ENCODE assay signal across 11 cellular contexts in genomic region chr12:103852498-103852992, GRCh38. TPM values are rescaled to one million over a fixed set of nuclear protein-coding genes. Genes with fewer than 3 reads are reported as not detected.
DNase-seq lines count a peak whose midpoint lies in the region; ATAC-seq and TF ChIP-seq lines count a peak whose summit lies in the region.
"Had no signal": no experiment of that assay in that cellular context is flagged by ENCODE, and none has a peak within 500 bp of the region (broad histone marks: within the 10 kb centered on the region; RNA-seq: fewer than 3 reads in every experiment).

No MANE protein-coding gene starts in this region.

- no peak overlapping the region for H3K4me2 ChIP-seq in hepatocyte

- H3K4me3 ChIP-seq in hepatocyte (no peak overlapping the region), adrenal gland (no peak overlapping the region)

- WGBS in hepatocyte (ENCODE audit: low lambda C conversion rate, missing lambda C conversion rate), result 33% methylated on average over 3 of the region's 3 CpGs
- 44 to 59% (median 50%) methylated on average over 3 of the region's 3 CpGs for WGBS in adrenal gland, 4 donors

- TF ChIP-seq CTCF in 22Rv1 (IDR thresholded peaks at IDR 0.05), result no peak
- TF ChIP-seq CTCF in hepatocyte (IDR thresholded peaks at IDR 0.05; ENCODE audit: poor library complexity), result no peak
- no peak for TF ChIP-seq CTCF in adrenal gland (IDR thresholded peaks at IDR 0.05)

- no peak for TF ChIP-seq POLR2A in adrenal gland (IDR thresholded peaks at IDR 0.05)

- H3K27ac ChIP-seq in 22Rv1 (peak overlapping the region; percentile 14), hepatocyte (no peak overlapping the region), adrenal gland (no peak overlapping the region)

- H3K9me2 ChIP-seq in hepatocyte (replicated peaks; ENCODE audit: insufficient read depth), result no peaks in the 10 kb centered on the region

- peak; percentile 96 for DNase-seq in NCI-H1417 treated with DMSO at 0.1 percent for 48 hours (lab: John Stamatoyannopoulos, UW)
- peak; percentile 38 for DNase-seq in RPMI7951 (ENCODE audit: low read depth)
- DNase-seq in hepatocyte (ENCODE audit: low spot score), result peak; percentile 51
- DNase-seq in D341Med (ENCODE audit: low spot score), result no peak
- DNase-seq in adrenal gland, result no peak
- DNase-seq in activated gamma-delta T cell treated with Interleukin-2 at 50 U/mL for 16 hours, result no peak
- DNase-seq: activated naive CD8-positive, alpha-beta T cell treated with anti-CD3 and anti-CD28 coated beads for 36 hours; stimulated activated CD4-positive, alpha-beta T cell treated with anti-CD3 and anti-CD28 coated beads, Interleukin-2, amount 100 ng/mL, for 24 hours; trophoblast cell had no signal

- no peaks in the 10 kb centered on the region for H3K79me2 ChIP-seq in hepatocyte

- intact Hi-C loops in adrenal gland (cut with DNase I), result no loop called here

- H3K9me3 ChIP-seq in hepatocyte (ENCODE audit: low read depth) (no peaks in the 10 kb centered on the region), adrenal gland (replicated peaks in 1 of 3) (no peaks in the 10 kb centered on the region)

- H4K20me1 ChIP-seq in hepatocyte (ENCODE audit: insufficient read depth, poor library complexity, severe bottlenecking), result no peaks in the 10 kb centered on the region

- H3K27me3 ChIP-seq in hepatocyte (no peaks in the 10 kb centered on the region), adrenal gland (no peaks in the 10 kb centered on the region)

- peaks cover 12% of the 10 kb centered on the region for H3K4me1 ChIP-seq in hepatocyte (ENCODE audit: insufficient read depth)
- no peaks in the 10 kb centered on the region for H3K4me1 ChIP-seq in adrenal gland (replicated peaks in 1 of 2)

- H3K36me3 ChIP-seq in hepatocyte (replicated peaks; ENCODE audit: insufficient read depth, low read depth) (no peaks in the 10 kb centered on the region), adrenal gland (replicated peaks in 1 of 2) (no peaks in the 10 kb centered on the region)

- no peak overlapping the region for H2AFZ ChIP-seq in hepatocyte

- no peak for ATAC-seq in GM19452 (IDR thresholded peaks at IDR 0.05; ENCODE audit: unreplicated experiment)

RNA-seq across cellular contexts. Expression of gene NT5DC3, which starts 11.5 kb away (rescaled TPM):
- total RNA-seq in RPMI7951 (2014; rRNA removed; shearing (Covaris generic)), result 2.5 and 4.1 TPM in 2 replicates
- 6.1 and 6.3 TPM in 2 replicates for total RNA-seq in hepatocyte
- 2.8 and 4.4 TPM in 2 replicates for polyA plus RNA-seq in hepatocyte
- 10 to 100 TPM in 4 of 8 donors, 1 to 10 TPM in 4; 4.8 to 13.1 (median 8.9) TPM for total RNA-seq in adrenal gland
- polyA plus RNA-seq in adrenal gland, result 1 to 10 TPM; 4.1 to 5.4 (median 4.2) TPM

Comparison
In these comparisons a context has a peak if more than half of its experiments do, and no peak if none do; other contexts are left out.
1. DNase-seq: peak in NCI-H1417 treated with DMSO at 0.1 percent for 48 hours (single experiment), RPMI7951 (single experiment) and hepatocyte (single experiment); none in D341Med (single experiment), adrenal gland (0 of 7) and activated gamma-delta T cell treated with Interleukin-2 at 50 U/mL for 16 hours (single experiment).